8 cellular contexts compared by ENCODE assay signal in the genomic region with DNA sequence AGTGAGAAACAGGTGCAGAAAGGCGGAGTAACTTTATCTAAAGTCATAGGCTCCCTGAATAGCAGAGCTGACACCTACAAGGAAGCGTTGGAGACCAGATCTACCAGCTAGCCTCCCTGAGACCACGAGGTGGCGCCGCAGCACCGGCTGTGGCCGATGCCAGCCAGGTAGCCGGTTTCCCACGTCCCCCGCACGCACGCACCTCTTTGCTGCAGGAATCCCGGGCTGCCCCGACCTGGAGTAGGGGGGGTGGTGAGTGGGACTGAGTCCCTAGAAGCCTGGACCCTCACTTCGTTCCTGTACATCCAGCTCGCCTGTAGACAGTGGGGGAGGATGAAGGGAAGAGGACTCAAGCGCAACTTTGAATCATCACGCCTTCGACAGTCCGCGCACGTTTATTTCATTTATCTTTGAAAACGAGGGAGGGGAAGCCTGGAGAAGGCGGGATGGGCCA. TPM values are rescaled to one million over a fixed set of nuclear protein-coding genes. Genes with fewer than 3 reads are reported as not detected.
DNase-seq lines count a peak whose midpoint lies in the region; ATAC-seq, FAIRE-seq and TF ChIP-seq lines count a peak whose summit lies in the region.

No MANE protein-coding gene starts in this region.

- DNase-seq in BJ (ENCODE audit: low read depth) (no peak), H54 (ENCODE audit: insufficient read length, low spot score) (peak; percentile 81), NCI-H226 (peak; percentile 79), islet precursor cell (peak; percentile 91)
- peak; percentile 88 for DNase-seq in activated CD4-positive, CD25-positive, alpha-beta regulatory T cell treated with anti-CD3 and anti-CD28 coated beads, Interleukin-2, amount 50 U/mL, for 72 hours
- peak; percentile 79 for DNase-seq in central memory CD4-positive, alpha-beta T cell
- DNase-seq in stimulated activated CD4-positive, alpha-beta T cell treated with anti-CD3 and anti-CD28 coated beads, Interleukin-12 subunit alpha, Interleukin-12 subunit beta, amount 100 ng/mL, for 4 hours, result peak; percentile 86

- POLR2A ChIA-PET in BJ (lab: Charles Lee), result interaction anchor here (0.9 kb wide), 1 partner anchor 164 kb away, joined by 3 read pairs; no protein-coding TSS in a partner anchor

- ATAC-seq in HG03097 (IDR thresholded peaks at IDR 0.05; ENCODE audit: low FRiP score, unreplicated experiment), result no peak

- no peaks in the 10 kb centered on the region for H3K36me3 ChIP-seq in BJ (ENCODE audit: control insufficient read depth, insufficient read depth, low read length)

- peaks cover 21% of the 10 kb centered on the region for H3K27me3 ChIP-seq in BJ (ENCODE audit: control insufficient read depth, insufficient read depth, low read length)

- CTCF ChIA-PET in BJ (lab: Yijun Ruan, JAX), result interaction anchor here (0.5 to 17.7 kb wide), 54 partner anchors 10 to 722 kb away, joined by 3 to 658 read pairs (median 5); partner anchors contain the start of genes FBXL15, GBF1, NFKB2 and NOLC1

- TF ChIP-seq CTCF in BJ (IDR thresholded peaks at IDR 0.05; ENCODE audit: insufficient read depth, low read depth, low read length), result peak; percentile 98

- H3K4me3 ChIP-seq in BJ (ENCODE audit: low read depth, low read length), result peak overlapping the region; percentile 22

- FAIRE-seq in H54 (lab: Jason Lieb, UNC), result no peak

- no peak for TF ChIP-seq POLR2A in H54 (IDR thresholded peaks at IDR 0.05; ENCODE audit: low read depth, low read length)

RNA-seq across cellular contexts. Expression of gene ELOVL3, which starts 3.7 kb away (rescaled TPM):
- polyA plus RNA-seq in BJ (2011; rRNA removed), result 0.34 and 0.43 TPM in 2 replicates
- 0.38 TPM in 1 of 2 replicates, not detected in the other for polyA minus RNA-seq in BJ (2011; rRNA and poly(A)+ RNA removed)

RNA-seq across cellular contexts. Expression of gene PITX3, which starts 11.5 kb away (rescaled TPM):
- polyA plus RNA-seq in BJ (2011; rRNA removed), result not detected in 2 replicates
- not detected in 2 replicates for polyA minus RNA-seq in BJ (2011; rRNA and poly(A)+ RNA removed)

RNA-seq across cellular contexts. Expression of gene GBF1, which starts 15.5 kb away (rescaled TPM):
- polyA plus RNA-seq in BJ (2011; rRNA removed), result 19.0 and 28.4 TPM in 2 replicates
- 54.6 and 65.0 TPM in 2 replicates for polyA minus RNA-seq in BJ (2011; rRNA and poly(A)+ RNA removed)
